In genomic region chr7:1692500-1693418, GRCh38 we compare ENCODE assay signal across 1 cellular context.
TF ChIP-seq lines count a peak whose summit lies in the region.

No MANE protein-coding gene starts in this region.

TF ChIP-seq in HCT116, 20 proteins besides CTCF, POLR2A, EP300 and RAD21 (continued from another document):
- TF ChIP-seq REST (IDR thresholded peaks at IDR 0.05; ENCODE audit: low read depth) (no peak), SIN3A (IDR thresholded peaks at IDR 0.05; ENCODE audit: low read depth) (no peak), EGR1 (IDR thresholded peaks at IDR 0.05; ENCODE audit: low read depth) (no peak)
TF ChIP-seq in HCT116: peak in this region for 0.
